1 cellular context compared by ENCODE assay signal in genomic region chr9:127258884-127259471, GRCh38.
TF ChIP-seq lines count a peak whose summit lies in the region.

No MANE protein-coding gene starts in this region.

TF ChIP-seq in H1, 55 proteins besides CTCF, POLR2A, EP300 and RAD21:
- TF ChIP-seq MAFK (IDR thresholded peaks at IDR 0.05; ENCODE audit: low read depth, low read length), result no peak
- TF ChIP-seq SP1 (IDR thresholded peaks at IDR 0.05; ENCODE audit: low read depth, low read length), result no peak
